Comparison of ENCODE assay signal across 27 cellular contexts in genomic region chr9:86685556-86685955, GRCh38.
"Had no signal": no experiment of that assay in that cellular context is flagged by ENCODE, and none has a peak within 500 bp of the region (broad histone marks: within the 10 kb centered on the region; RNA-seq: fewer than 3 reads in every experiment).

No MANE protein-coding gene starts in this region.

- H3K4me1 Mint-ChIP-seq: immature natural killer cell; naive thymus-derived CD8-positive, alpha-beta T cell; stimulated activated effector memory CD8-positive, alpha-beta T cell treated with anti-CD3 and anti-CD28 coated beads, Interleukin-12 subunit alpha, Interleukin-12 subunit beta, amount 100 ng/mL, for 72 hours had no signal

- FAIRE-seq: endometrium had no signal

- H3K4me1 ChIP-seq: heart right ventricle, lower lobe of right lung, psoas muscle, thyroid gland had no signal

- ATAC-seq: heart right ventricle; left ventricle myocardium superior; lower lobe of right lung; naive thymus-derived CD8-positive, alpha-beta T cell; psoas muscle; right cardiac atrium; stimulated activated effector memory CD8-positive, alpha-beta T cell treated with anti-CD3 and anti-CD28 coated beads, Interleukin-12 subunit alpha, Interleukin-12 subunit beta, amount 100 ng/mL, for 72 hours had no signal

- H3K27me3 ChIP-seq: esophagus squamous epithelium, neutrophil, sigmoid colon, stomach, thyroid gland, vagina had no signal

- H3K36me3 ChIP-seq: esophagus squamous epithelium, heart right ventricle, lower lobe of right lung, neutrophil, sigmoid colon, stomach, thyroid gland, vagina had no signal

- H3K36me3 Mint-ChIP-seq: immature natural killer cell; naive thymus-derived CD8-positive, alpha-beta T cell; stimulated activated effector memory CD8-positive, alpha-beta T cell treated with anti-CD3 and anti-CD28 coated beads, Interleukin-12 subunit alpha, Interleukin-12 subunit beta, amount 100 ng/mL, for 72 hours had no signal

- H3K27ac ChIP-seq: coronary artery, esophagus squamous epithelium, heart right ventricle, lower lobe of right lung, neutrophil, psoas muscle, sigmoid colon, stomach, thyroid gland, vagina had no signal

- H3K27ac Mint-ChIP-seq: immature natural killer cell; naive thymus-derived CD8-positive, alpha-beta T cell; stimulated activated effector memory CD8-positive, alpha-beta T cell treated with anti-CD3 and anti-CD28 coated beads, Interleukin-12 subunit alpha, Interleukin-12 subunit beta, amount 100 ng/mL, for 72 hours had no signal

- H3K4me3 ChIP-seq: coronary artery, esophagus squamous epithelium, heart right ventricle, lower lobe of right lung, psoas muscle, sigmoid colon, stomach, thyroid gland, vagina had no signal

- H3K9me3 ChIP-seq: esophagus squamous epithelium, heart right ventricle, lower lobe of right lung, neutrophil, psoas muscle, sigmoid colon, stomach, thyroid gland, vagina had no signal

- H3K4me3 Mint-ChIP-seq: immature natural killer cell; naive thymus-derived CD8-positive, alpha-beta T cell; stimulated activated effector memory CD8-positive, alpha-beta T cell treated with anti-CD3 and anti-CD28 coated beads, Interleukin-12 subunit alpha, Interleukin-12 subunit beta, amount 100 ng/mL, for 72 hours had no signal

- DNase-seq: dermis blood vessel endothelial cell; effector memory CD4-positive, alpha-beta T cell; erythroblast; esophagus squamous epithelium; glutamatergic neuron; heart right ventricle; hippocampal formation; immature natural killer cell; islet precursor cell; kidney glomerular epithelial cell; left ventricle myocardium superior; lower lobe of right lung; naive thymus-derived CD8-positive, alpha-beta T cell; psoas muscle; right cardiac atrium; sigmoid colon; stimulated activated CD4-positive, alpha-beta T cell treated with anti-CD3 and anti-CD28 coated beads, Interleukin-2, amount 100 ng/mL, for 24 hours; stimulated activated CD4-positive, alpha-beta T cell treated with anti-CD3 and anti-CD28 coated beads, Interleukin-4, amount 100 ng/mL, for 24 hours; stimulated activated naive CD4-positive, alpha-beta T cell treated with Interleukin-2 at 50 U/mL for 16 hours; stomach; thyroid gland; trophoblast cell had no signal

- H3K9me3 Mint-ChIP-seq: immature natural killer cell; naive thymus-derived CD8-positive, alpha-beta T cell; stimulated activated effector memory CD8-positive, alpha-beta T cell treated with anti-CD3 and anti-CD28 coated beads, Interleukin-12 subunit alpha, Interleukin-12 subunit beta, amount 100 ng/mL, for 72 hours had no signal
